In the genomic region with DNA sequence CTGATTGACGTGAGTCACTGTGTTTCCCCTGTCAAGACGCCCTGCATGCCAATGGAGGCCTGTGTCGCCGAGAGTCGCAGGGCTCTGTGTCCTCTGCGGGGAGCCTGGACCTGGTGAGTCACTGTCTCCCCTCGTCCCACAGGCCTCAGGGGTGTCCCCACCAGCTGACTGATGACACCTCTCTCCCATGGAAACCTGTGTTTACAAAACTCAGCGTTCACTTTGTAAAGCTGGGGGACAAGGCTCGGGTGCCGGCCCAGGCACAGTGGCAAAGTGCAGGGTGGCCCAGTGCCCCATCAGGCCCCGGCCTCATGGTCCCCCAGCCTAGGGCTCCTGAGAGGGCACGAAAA, we compare ENCODE assay signal across 16 cellular contexts. TPM values are rescaled to one million over a fixed set of nuclear protein-coding genes. Genes with fewer than 3 reads are reported as not detected.
A peak's percentile ranks its signal among the peaks of the same experiment; 100 is the strongest.
DNase-seq lines count a peak whose midpoint lies in the region; ATAC-seq and TF ChIP-seq lines count a peak whose summit lies in the region.
"Had no signal": no experiment of that assay in that cellular context is flagged by ENCODE, and none has a peak within 500 bp of the region (broad histone marks: within the 10 kb centered on the region; RNA-seq: fewer than 3 reads in every experiment).

No MANE protein-coding gene starts in this region.

- TF ChIP-seq CTCF in endodermal cell (conservative IDR thresholded peaks at IDR 0.05): no peak
- no peak for TF ChIP-seq CTCF in colonic mucosa (IDR thresholded peaks at IDR 0.05)

- no peaks in the 10 kb centered on the region for H3K4me1 ChIP-seq in endodermal cell (ENCODE audit: control insufficient read depth, insufficient read depth, low read length)
- H3K4me1 ChIP-seq in mesodermal cell (ENCODE audit: control insufficient read depth, insufficient read depth, low read length, poor library complexity, severe bottlenecking): peaks cover 12% of the 10 kb centered on the region
- no peaks in the 10 kb centered on the region for H3K4me1 ChIP-seq in aorta (ENCODE audit: control insufficient read depth in 1 of 2, insufficient read depth in 2 of 2, low read length in 2 of 2)
- H3K4me1 ChIP-seq in colonic mucosa: no peaks in the 10 kb centered on the region

- H3K9me3 ChIP-seq in endodermal cell (ENCODE audit: control insufficient read depth, low read length) (no peaks in the 10 kb centered on the region), mesodermal cell (ENCODE audit: control insufficient read depth, low read length) (no peaks in the 10 kb centered on the region), aorta (ENCODE audit: control insufficient read depth, low read length) (no peaks in the 10 kb centered on the region), colonic mucosa (no peaks in the 10 kb centered on the region)
- H3K9me3 ChIP-seq: MG63 had no signal

- no peaks in the 10 kb centered on the region for H3K4me1 Mint-ChIP-seq in stimulated activated naive CD8-positive, alpha-beta T cell treated with anti-CD3 and anti-CD28 coated beads, Interleukin-15, amount 100 ng/mL, for 72 hours
- H3K4me1 Mint-ChIP-seq in endodermal cell: no peaks in the 10 kb centered on the region
- H3K4me1 Mint-ChIP-seq: CD4-positive, CD25-positive, alpha-beta regulatory T cell had no signal

- H3K9ac ChIP-seq in endodermal cell (ENCODE audit: extremely low read depth, low read length, poor library complexity, severe bottlenecking) (no peak overlapping the region), colonic mucosa (ENCODE audit: low read depth in 2 of 2, low read length in 2 of 2) (no peak overlapping the region)
- H3K9ac ChIP-seq: KMS-11 had no signal

- intact Hi-C loops in aorta (cut with DNase I) (no loop called here), colonic mucosa (cut with DNase I) (no loop called here)

- H3K9me3 Mint-ChIP-seq in stimulated activated naive CD8-positive, alpha-beta T cell treated with anti-CD3 and anti-CD28 coated beads, Interleukin-15, amount 100 ng/mL, for 72 hours: no peaks in the 10 kb centered on the region
- no peaks in the 10 kb centered on the region for H3K9me3 Mint-ChIP-seq in endodermal cell
- H3K9me3 Mint-ChIP-seq: CD4-positive, CD25-positive, alpha-beta regulatory T cell had no signal

- WGBS in endodermal cell (ENCODE audit: insufficient coverage in 1 of 2, insufficient read length in 1 of 2), 2 experiments: 88 to 93% methylated on average over 12 of the region's 12 CpGs
- WGBS in mesodermal cell (ENCODE audit: insufficient coverage in 2 of 2), 2 experiments: 83 to 90% methylated on average over 11 to 12 of the region's 12 CpGs
- WGBS in aorta, 2 donors: 86 to 91% methylated on average over 12 of the region's 12 CpGs

- peaks cover 28% of the 10 kb centered on the region for H3K36me3 Mint-ChIP-seq in endodermal cell (ENCODE audit: low read depth)

- no peak overlapping the region for H3K27ac Mint-ChIP-seq in stimulated activated naive CD8-positive, alpha-beta T cell treated with anti-CD3 and anti-CD28 coated beads, Interleukin-15, amount 100 ng/mL, for 72 hours
- no peak overlapping the region for H3K27ac Mint-ChIP-seq in endodermal cell
- H3K27ac Mint-ChIP-seq: CD4-positive, CD25-positive, alpha-beta regulatory T cell had no signal

- H3K27ac ChIP-seq in endodermal cell (ENCODE audit: low read depth, low read length) (no peak overlapping the region), mesodermal cell (ENCODE audit: low read depth, low read length, severe bottlenecking) (peak overlapping the region; percentile 29), aorta (ENCODE audit: low read depth in 1 of 2, low read length in 2 of 2) (no peak overlapping the region), colonic mucosa (no peak overlapping the region)
- H3K27ac ChIP-seq: KMS-11, PC-9 had no signal

- DNase-seq in stimulated activated naive CD8-positive, alpha-beta T cell treated with anti-CD3 and anti-CD28 coated beads, Interleukin-15, Interleukin-2, amounts not matched to agents 100 U/mL and 50 U/mL, for 24 hours: no peak
- DNase-seq in stimulated activated naive CD8-positive, alpha-beta T cell treated with anti-CD3 and anti-CD28 coated beads, Interleukin-15, amount 100 ng/mL, for 72 hours: no peak
- DNase-seq in endodermal cell (peak; percentile 42), aorta (peak; percentile 15 to 57), colonic mucosa (no peak), Kasumi-1 (lab: John Stamatoyannopoulos, UW) (no peak), DMS79 (lab: John Stamatoyannopoulos, UW) (no peak)
- DNase-seq: CD4-positive, CD25-positive, alpha-beta regulatory T cell; MG63; NCI-H1105; NCI-H1694; NCI-H510A treated with DMSO at 0.1 percent for 48 hours; NCI-H82; PC-9 had no signal

- H3K4me3 ChIP-seq in endodermal cell (ENCODE audit: low read length): no peak overlapping the region
- no peak overlapping the region for H3K4me3 ChIP-seq in mesodermal cell (ENCODE audit: extremely low read depth, insufficient read depth, low read length, poor library complexity, severe bottlenecking)
- no peak overlapping the region for H3K4me3 ChIP-seq in aorta (ENCODE audit: low read length in 2 of 2)
- H3K4me3 ChIP-seq in colonic mucosa: no peak overlapping the region
- H3K4me3 ChIP-seq: MG63, PC-9 had no signal

- peak; percentile 21 for ATAC-seq in stimulated activated naive CD8-positive, alpha-beta T cell treated with anti-CD3 and anti-CD28 coated beads, Interleukin-15, Interleukin-2, amounts not matched to agents 100 U/mL and 50 U/mL, for 24 hours
- ATAC-seq in stimulated activated naive CD8-positive, alpha-beta T cell treated with anti-CD3 and anti-CD28 coated beads, Interleukin-15, amount 100 ng/mL, for 72 hours: no peak
- no peak for ATAC-seq in aorta (ENCODE audit: low FRiP score)

- no peaks in the 10 kb centered on the region for H3K27me3 ChIP-seq in endodermal cell (ENCODE audit: control insufficient read depth, insufficient read depth, low read length, poor library complexity, severe bottlenecking)
- H3K27me3 ChIP-seq in aorta (ENCODE audit: control insufficient read depth in 1 of 2, insufficient read depth in 2 of 2, low read length in 1 of 2): no peaks in the 10 kb centered on the region
- no peaks in the 10 kb centered on the region for H3K27me3 ChIP-seq in colonic mucosa
- H3K27me3 ChIP-seq: MG63 had no signal

- peaks cover 12% of the 10 kb centered on the region for H3K36me3 ChIP-seq in endodermal cell (ENCODE audit: control insufficient read depth, insufficient read depth, low read length)
- peaks cover 27% of the 10 kb centered on the region for H3K36me3 ChIP-seq in mesodermal cell (ENCODE audit: control insufficient read depth, insufficient read depth, low read length)
- peaks cover 0 to 1% of the 10 kb centered on the region in 2 donors for H3K36me3 ChIP-seq in aorta (ENCODE audit: control insufficient read depth in 1 of 2, insufficient read depth in 2 of 2, low read length in 1 of 2)
- H3K36me3 ChIP-seq in colonic mucosa: no peaks in the 10 kb centered on the region
- H3K36me3 ChIP-seq: MG63 had no signal

- no peaks in the 10 kb centered on the region for H3K27me3 Mint-ChIP-seq in stimulated activated naive CD8-positive, alpha-beta T cell treated with anti-CD3 and anti-CD28 coated beads, Interleukin-15, amount 100 ng/mL, for 72 hours
- H3K27me3 Mint-ChIP-seq in endodermal cell (ENCODE audit: insufficient read depth): no peaks in the 10 kb centered on the region
- H3K27me3 Mint-ChIP-seq: CD4-positive, CD25-positive, alpha-beta regulatory T cell had no signal

- H3K4me3 Mint-ChIP-seq in stimulated activated naive CD8-positive, alpha-beta T cell treated with anti-CD3 and anti-CD28 coated beads, Interleukin-15, amount 100 ng/mL, for 72 hours: no peak overlapping the region
- no peak overlapping the region for H3K4me3 Mint-ChIP-seq in endodermal cell
- H3K4me3 Mint-ChIP-seq: CD4-positive, CD25-positive, alpha-beta regulatory T cell had no signal

RNA-seq across cellular contexts. Expression of a gene that starts 21.2 kb away (rescaled TPM):
- total RNA-seq in endodermal cell (under 1 TPM in 1 of 2 donors, not detected in 1; 0.46 TPM), aorta (under 1 TPM; 0.18 to 0.49 TPM), colonic mucosa (under 1 TPM in 1 of 2 donors, not detected in 1; 0.52 TPM)
- 0.93 TPM for polyA plus RNA-seq in endodermal cell (2013, experiment 1 of 2)
- polyA plus RNA-seq in endodermal cell (2013, experiment 2 of 2): 0.50 TPM
- polyA plus RNA-seq in mesodermal cell (2013, experiment 1 of 2): 0.33 TPM
- polyA plus RNA-seq in mesodermal cell (2013, experiment 2 of 2): 0.81 TPM
- polyA plus RNA-seq in aorta: 1 to 10 TPM; 1.5 to 2.1 TPM
- total RNA-seq: CD4-positive, CD25-positive, alpha-beta regulatory T cell had no signal

RNA-seq across cellular contexts. Expression of a gene that starts 42.5 kb away (rescaled TPM):
- total RNA-seq in endodermal cell (1 to 10 TPM in 1 of 2 donors, under 1 TPM in 1; 0.38 to 1.3 TPM), aorta (1 to 10 TPM; 3.3 to 9.1 TPM), colonic mucosa (1 to 10 TPM in 1 of 2 donors, under 1 TPM in 1; 0.80 to 1.5 TPM)
- polyA plus RNA-seq in endodermal cell (2013, experiment 1 of 2): 0.46 TPM
- polyA plus RNA-seq in endodermal cell (2013, experiment 2 of 2): 1.0 TPM
- 0.66 TPM for polyA plus RNA-seq in mesodermal cell (2013, experiment 1 of 2)
- polyA plus RNA-seq in mesodermal cell (2013, experiment 2 of 2): 0.46 TPM
- polyA plus RNA-seq in aorta: 1 to 10 TPM; 4.3 to 5.1 TPM
- total RNA-seq: CD4-positive, CD25-positive, alpha-beta regulatory T cell had no signal

Comparison
In these comparisons a context has a peak if more than half of its experiments do, and no peak if none do; other contexts are left out.
1. DNase-seq: peak in endodermal cell (single experiment) and aorta (2 of 2); none in stimulated activated naive CD8-positive, alpha-beta T cell treated with anti-CD3 and anti-CD28 coated beads, Interleukin-15, Interleukin-2, amounts not matched to agents 100 U/mL and 50 U/mL, for 24 hours (single experiment), stimulated activated naive CD8-positive, alpha-beta T cell treated with anti-CD3 and anti-CD28 coated beads, Interleukin-15, amount 100 ng/mL, for 72 hours (0 of 2), colonic mucosa (single experiment), Kasumi-1 (0 of 2) and DMS79 (single experiment).